Comparison of ENCODE assay signal across 8 cellular contexts in the genomic region with DNA sequence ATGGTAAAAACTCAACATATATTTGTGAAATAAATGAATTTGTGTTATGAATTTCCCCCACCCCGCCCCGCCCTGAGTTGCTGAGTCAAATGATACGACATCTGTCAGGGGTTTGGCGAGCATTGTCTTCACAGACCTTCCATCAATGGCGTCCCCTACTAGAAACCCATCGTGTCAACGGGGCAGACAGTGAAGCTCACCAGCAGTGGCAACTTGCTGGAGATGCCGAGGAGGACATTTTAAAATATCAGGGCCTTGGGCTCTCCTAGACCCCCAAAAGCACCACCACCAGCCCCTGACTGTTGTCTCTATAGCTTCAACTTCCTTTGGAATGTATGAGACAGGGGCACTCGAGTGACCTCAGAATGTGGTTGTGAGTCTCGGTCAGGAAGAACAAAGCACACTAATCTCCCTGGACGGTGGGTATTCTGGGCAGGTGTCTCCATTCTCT.
DNase-seq lines count a peak whose midpoint lies in the region; ATAC-seq, FAIRE-seq and TF ChIP-seq lines count a peak whose summit lies in the region.

No MANE protein-coding gene starts in this region.

- DNase-seq in EH (ENCODE audit: low read depth) (peak; percentile 11), NB4 (ENCODE audit: low read depth) (peak; percentile 56), iris pigment epithelial cell (ENCODE audit: low read depth) (peak; percentile 34), GF-D8 (lab: John Stamatoyannopoulos, UW) (no peak), H54 (ENCODE audit: insufficient read length, low spot score) (no peak)
- peak; percentile 30 for DNase-seq in activated naive CD8-positive, alpha-beta T cell treated with anti-CD3 and anti-CD28 coated beads, Interleukin-2, amount 50 U/mL, for 24 hours
- peak in 2 of 3 experiments; percentile 18 to 22 for DNase-seq in stimulated activated CD4-positive, alpha-beta T cell treated with anti-CD3 and anti-CD28 coated beads, TNF-alpha, amount 100 ng/mL, for 24 hours (ENCODE audit: low read depth in 3 of 3)

- peak overlapping the region; percentile 94 for H3K27ac Mint-ChIP-seq in activated naive CD8-positive, alpha-beta T cell treated with anti-CD3 and anti-CD28 coated beads, Interleukin-2, amount 50 U/mL, for 24 hours

- FAIRE-seq in H54 (lab: Jason Lieb, UNC): no peak

- H3K4me3 ChIP-seq in NB4 (ENCODE audit: low read depth, low read length): peak overlapping the region; percentile 79

- no peak for TF ChIP-seq CTCF in NB4 (IDR thresholded peaks at IDR 0.05; ENCODE audit: low read depth, low read length)

- peaks cover 44% of the 10 kb centered on the region for H3K4me1 Mint-ChIP-seq in activated naive CD8-positive, alpha-beta T cell treated with anti-CD3 and anti-CD28 coated beads, Interleukin-2, amount 50 U/mL, for 24 hours

- H3K36me3 Mint-ChIP-seq in activated naive CD8-positive, alpha-beta T cell treated with anti-CD3 and anti-CD28 coated beads, Interleukin-2, amount 50 U/mL, for 24 hours (ENCODE audit: low read depth): peaks cover 34% of the 10 kb centered on the region

- H3K4me3 Mint-ChIP-seq in activated naive CD8-positive, alpha-beta T cell treated with anti-CD3 and anti-CD28 coated beads, Interleukin-2, amount 50 U/mL, for 24 hours: peak overlapping the region; percentile 93

- TF ChIP-seq POLR2A in NB4 (IDR thresholded peaks at IDR 0.05; ENCODE audit: extremely low read depth, insufficient read length): no peak
- no peak for TF ChIP-seq POLR2A in H54 (IDR thresholded peaks at IDR 0.05; ENCODE audit: low read depth, low read length)

- no peaks in the 10 kb centered on the region for H3K9me3 Mint-ChIP-seq in activated naive CD8-positive, alpha-beta T cell treated with anti-CD3 and anti-CD28 coated beads, Interleukin-2, amount 50 U/mL, for 24 hours

- peak; percentile 50 for ATAC-seq in activated naive CD8-positive, alpha-beta T cell treated with anti-CD3 and anti-CD28 coated beads, Interleukin-2, amount 50 U/mL, for 24 hours
- no peak for ATAC-seq in GM19395 (IDR thresholded peaks at IDR 0.05; ENCODE audit: unreplicated experiment)

- H3K27me3 Mint-ChIP-seq in activated naive CD8-positive, alpha-beta T cell treated with anti-CD3 and anti-CD28 coated beads, Interleukin-2, amount 50 U/mL, for 24 hours: no peaks in the 10 kb centered on the region

Comparison
In these comparisons a context has a peak if more than half of its experiments do, and no peak if none do; other contexts are left out.
1. DNase-seq: peak in EH (single experiment), NB4 (single experiment), activated naive CD8-positive, alpha-beta T cell treated with anti-CD3 and anti-CD28 coated beads, Interleukin-2, amount 50 U/mL, for 24 hours (single experiment), iris pigment epithelial cell (single experiment) and stimulated activated CD4-positive, alpha-beta T cell treated with anti-CD3 and anti-CD28 coated beads, TNF-alpha, amount 100 ng/mL, for 24 hours (2 of 3); none in GF-D8 (single experiment) and H54 (single experiment).